Comparison of ENCODE assay signal across 1 cellular context in the genomic region with DNA sequence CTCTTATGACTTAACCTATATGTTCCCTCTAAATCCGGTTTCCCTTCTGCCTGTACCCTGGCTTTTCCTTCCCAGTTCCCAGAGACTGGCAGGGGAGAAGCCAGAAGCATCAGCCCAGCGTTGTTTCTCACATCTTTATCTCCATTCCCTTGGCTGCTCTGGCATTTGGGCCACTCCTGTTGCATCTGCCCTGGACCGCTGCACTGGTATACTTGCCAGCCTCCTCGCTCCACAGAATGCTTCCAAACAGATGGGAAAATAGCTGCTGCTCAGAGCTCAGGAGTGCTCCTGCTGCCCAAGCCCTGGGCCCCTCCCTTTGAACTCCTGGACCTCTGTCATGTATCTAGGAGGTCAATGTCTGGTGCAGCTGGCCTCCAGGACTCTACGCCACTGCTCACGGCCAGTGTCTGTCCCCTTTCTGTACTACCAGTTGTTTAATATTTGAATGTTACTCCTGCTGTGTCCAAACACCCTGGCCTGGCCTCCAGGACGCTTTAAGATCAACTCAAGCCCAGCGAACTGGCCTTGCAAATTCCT.
TF ChIP-seq lines count a peak whose summit lies in the region.

No MANE protein-coding gene starts in this region.

TF ChIP-seq in GM23338, 12 proteins besides CTCF, POLR2A, EP300 and RAD21:
- TF ChIP-seq, protein P1, sequence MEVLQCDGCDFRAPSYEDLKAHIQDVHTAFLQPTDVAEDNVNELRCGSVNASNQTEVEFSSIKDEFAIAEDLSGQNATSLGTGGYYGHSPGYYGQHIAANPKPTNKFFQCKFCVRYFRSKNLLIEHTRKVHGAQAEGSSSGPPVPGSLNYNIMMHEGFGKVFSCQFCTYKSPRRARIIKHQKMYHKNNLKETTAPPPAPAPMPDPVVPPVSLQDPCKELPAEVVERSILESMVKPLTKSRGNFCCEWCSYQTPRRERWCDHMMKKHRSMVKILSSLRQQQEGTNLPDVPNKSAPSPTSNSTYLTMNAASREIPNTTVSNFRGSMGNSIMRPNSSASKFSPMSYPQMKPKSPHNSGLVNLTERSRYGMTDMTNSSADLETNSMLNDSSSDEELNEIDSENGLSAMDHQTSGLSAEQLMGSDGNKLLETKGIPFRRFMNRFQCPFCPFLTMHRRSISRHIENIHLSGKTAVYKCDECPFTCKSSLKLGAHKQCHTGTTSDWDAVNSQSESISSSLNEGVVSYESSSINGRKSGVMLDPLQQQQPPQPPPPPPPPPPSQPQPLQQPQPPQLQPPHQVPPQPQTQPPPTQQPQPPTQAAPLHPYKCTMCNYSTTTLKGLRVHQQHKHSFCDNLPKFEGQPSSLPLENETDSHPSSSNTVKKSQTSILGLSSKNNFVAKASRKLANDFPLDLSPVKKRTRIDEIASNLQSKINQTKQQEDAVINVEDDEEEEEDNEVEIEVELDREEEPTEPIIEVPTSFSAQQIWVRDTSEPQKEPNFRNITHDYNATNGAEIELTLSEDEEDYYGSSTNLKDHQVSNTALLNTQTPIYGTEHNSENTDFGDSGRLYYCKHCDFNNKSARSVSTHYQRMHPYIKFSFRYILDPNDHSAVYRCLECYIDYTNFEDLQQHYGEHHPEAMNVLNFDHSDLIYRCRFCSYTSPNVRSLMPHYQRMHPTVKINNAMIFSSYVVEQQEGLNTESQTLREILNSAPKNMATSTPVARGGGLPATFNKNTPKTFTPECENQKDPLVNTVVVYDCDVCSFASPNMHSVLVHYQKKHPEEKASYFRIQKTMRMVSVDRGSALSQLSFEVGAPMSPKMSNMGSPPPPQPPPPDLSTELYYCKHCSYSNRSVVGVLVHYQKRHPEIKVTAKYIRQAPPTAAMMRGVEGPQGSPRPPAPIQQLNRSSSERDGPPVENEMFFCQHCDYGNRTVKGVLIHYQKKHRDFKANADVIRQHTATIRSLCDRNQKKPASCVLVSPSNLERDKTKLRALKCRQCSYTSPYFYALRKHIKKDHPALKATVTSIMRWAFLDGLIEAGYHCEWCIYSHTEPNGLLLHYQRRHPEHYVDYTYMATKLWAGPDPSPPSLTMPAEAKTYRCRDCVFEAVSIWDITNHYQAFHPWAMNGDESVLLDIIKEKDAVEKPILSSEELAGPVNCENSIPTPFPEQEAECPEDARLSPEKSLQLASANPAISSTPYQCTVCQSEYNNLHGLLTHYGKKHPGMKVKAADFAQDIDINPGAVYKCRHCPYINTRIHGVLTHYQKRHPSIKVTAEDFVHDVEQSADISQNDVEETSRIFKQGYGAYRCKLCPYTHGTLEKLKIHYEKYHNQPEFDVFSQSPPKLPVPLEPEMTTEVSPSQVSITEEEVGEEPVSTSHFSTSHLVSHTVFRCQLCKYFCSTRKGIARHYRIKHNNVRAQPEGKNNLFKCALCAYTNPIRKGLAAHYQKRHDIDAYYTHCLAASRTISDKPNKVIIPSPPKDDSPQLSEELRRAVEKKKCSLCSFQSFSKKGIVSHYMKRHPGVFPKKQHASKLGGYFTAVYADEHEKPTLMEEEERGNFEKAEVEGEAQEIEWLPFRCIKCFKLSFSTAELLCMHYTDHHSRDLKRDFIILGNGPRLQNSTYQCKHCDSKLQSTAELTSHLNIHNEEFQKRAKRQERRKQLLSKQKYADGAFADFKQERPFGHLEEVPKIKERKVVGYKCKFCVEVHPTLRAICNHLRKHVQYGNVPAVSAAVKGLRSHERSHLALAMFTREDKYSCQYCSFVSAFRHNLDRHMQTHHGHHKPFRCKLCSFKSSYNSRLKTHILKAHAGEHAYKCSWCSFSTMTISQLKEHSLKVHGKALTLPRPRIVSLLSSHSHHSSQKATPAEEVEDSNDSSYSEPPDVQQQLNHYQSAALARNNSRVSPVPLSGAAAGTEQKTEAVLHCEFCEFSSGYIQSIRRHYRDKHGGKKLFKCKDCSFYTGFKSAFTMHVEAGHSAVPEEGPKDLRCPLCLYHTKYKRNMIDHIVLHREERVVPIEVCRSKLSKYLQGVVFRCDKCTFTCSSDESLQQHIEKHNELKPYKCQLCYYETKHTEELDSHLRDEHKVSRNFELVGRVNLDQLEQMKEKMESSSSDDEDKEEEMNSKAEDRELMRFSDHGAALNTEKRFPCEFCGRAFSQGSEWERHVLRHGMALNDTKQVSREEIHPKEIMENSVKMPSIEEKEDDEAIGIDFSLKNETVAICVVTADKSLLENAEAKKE (CRISPR knock-in tag; IDR thresholded peaks at IDR 0.05): no peak
- TF ChIP-seq EZH2 (IDR thresholded peaks at IDR 0.05; ENCODE audit: low read depth, unreplicated experiment): no peak
- no peak for TF ChIP-seq ZNF114 (CRISPR knock-in tag; IDR thresholded peaks at IDR 0.05)
TF ChIP-seq in GM23338: peak in this region for 0.
